9 cellular contexts compared by ENCODE assay signal in genomic region chr16:83802135-83802534, GRCh38. TPM values are rescaled to one million over a fixed set of nuclear protein-coding genes. Genes with fewer than 3 reads are reported as not detected.
DNase-seq lines count a peak whose midpoint lies in the region; ATAC-seq, FAIRE-seq and TF ChIP-seq lines count a peak whose summit lies in the region.
"Had no signal": no experiment of that assay in that cellular context is flagged by ENCODE, and none has a peak within 500 bp of the region (broad histone marks: within the 10 kb centered on the region; RNA-seq: fewer than 3 reads in every experiment).

No MANE protein-coding gene starts in this region.

- no peaks in the 10 kb centered on the region for H3K36me3 ChIP-seq in liver (ENCODE audit: control insufficient read depth in 4 of 4, insufficient read depth in 3 of 4, low read depth in 1 of 4, low read length in 3 of 4)
- no peaks in the 10 kb centered on the region for H3K36me3 ChIP-seq in HepG2 (replicated peaks in 1 of 2; ENCODE audit: control insufficient read depth in 1 of 2, insufficient read depth in 2 of 2, low read length in 2 of 2)
- H3K36me3 ChIP-seq in iPS-18a (ENCODE audit: control insufficient read depth, low read depth, low read length) = no peaks in the 10 kb centered on the region
- no peaks in the 10 kb centered on the region for H3K36me3 ChIP-seq in H7 (replicated peaks; ENCODE audit: control insufficient read depth, insufficient read depth, low read length)

- H3K36me3 Mint-ChIP-seq in WTC11 = no peaks in the 10 kb centered on the region

- H3K9me3 ChIP-seq in liver (ENCODE audit: control insufficient read depth in 4 of 4, low read length in 3 of 4) (no peaks in the 10 kb centered on the region), HepG2 (ENCODE audit: low read length) (no peaks in the 10 kb centered on the region), iPS-18a (ENCODE audit: control insufficient read depth, low read depth, low read length) (no peaks in the 10 kb centered on the region)

- TF ChIP-seq CTCF in liver (IDR thresholded peaks at IDR 0.05; ENCODE audit: low read depth, low read length, missing input control) (no peak), HepG2 (CRISPR knock-in tag; IDR thresholded peaks at IDR 0.05) (no peak), WTC11 (IDR thresholded peaks at IDR 0.05) (no peak)

- no peak overlapping the region for H2AFZ ChIP-seq in HepG2 (ENCODE audit: low read length)

- no peaks in the 10 kb centered on the region for H3K9me3 Mint-ChIP-seq in WTC11

- peak overlapping the region in 1 of 2 donors; percentile 44 for H3K9ac ChIP-seq in liver (ENCODE audit: low read depth in 1 of 2, low read length in 2 of 2)
- no peak overlapping the region for H3K9ac ChIP-seq in HepG2 (ENCODE audit: insufficient read depth, low read depth, low read length)
- H3K9ac ChIP-seq in iPS-18a (ENCODE audit: low read length) = peak overlapping the region; percentile 29

- TF ChIP-seq POLR2A in HepG2 (IDR thresholded peaks at IDR 0.05; ENCODE audit: insufficient read depth in 1 of 2, low read depth in 2 of 2, low read length in 2 of 2) = no peak

- CTCF ChIA-PET in HepG2 (lab: Yijun Ruan, JAX; ENCODE audit: low intra/inter-chr PET ratio, low total read pairs) = no interaction called here
- CTCF ChIA-PET in WTC11 (lab: Charles Lee) = no interaction called here

- in situ Hi-C loops in HepG2 (cut with HindIII; ENCODE audit: extremely low pct_ligation_motif_present, low pct_unique_long_range_greater_than_20kb) = no loop called here

- WGBS in liver = 15% methylated on average over 6 of the region's 6 CpGs
- WGBS in HepG2 (ENCODE audit: low lambda C conversion rate) = 14% methylated on average over 6 of the region's 6 CpGs

- no peaks in the 10 kb centered on the region for H4K20me1 ChIP-seq in HepG2 (ENCODE audit: insufficient read depth, low read length)

- TF ChIP-seq RAD21 in liver (IDR thresholded peaks at IDR 0.05) (peak; percentile 11 to 29), HepG2 (CRISPR knock-in tag; IDR thresholded peaks at IDR 0.05) (no peak)

- H3K27me3 ChIP-seq in liver (ENCODE audit: control insufficient read depth in 4 of 4, insufficient read depth in 4 of 4, low read length in 3 of 4) (peaks cover 0 to 3% (median under 1%) of the 10 kb centered on the region in 4 donors), HepG2 (ENCODE audit: control insufficient read depth in 1 of 2, insufficient read depth in 2 of 2, low read length in 2 of 2) (peaks cover 0 to 24% of the 10 kb centered on the region in 2 experiments; a peak in 3 of 5 replicates), iPS-18a (ENCODE audit: control insufficient read depth, insufficient read depth, low read length) (no peaks in the 10 kb centered on the region), H7 (ENCODE audit: control insufficient read depth, insufficient read depth, low read length) (no peaks in the 10 kb centered on the region)

- H3K4me1 ChIP-seq in liver (ENCODE audit: control insufficient read depth in 4 of 4, insufficient read depth in 4 of 4, low read length in 3 of 4) (peaks cover 0 to 3% (median 0%) of the 10 kb centered on the region in 4 donors), HepG2 (ENCODE audit: insufficient read depth, low read length) (peaks cover 13% of the 10 kb centered on the region), iPS-18a (ENCODE audit: control insufficient read depth, low read depth, low read length) (peaks cover 12% of the 10 kb centered on the region)

- TF ChIP-seq EP300 in HepG2 (IDR thresholded peaks at IDR 0.05; ENCODE audit: low read depth in 2 of 2, low read length in 2 of 2) (no peak), HepG2 (CRISPR knock-in tag; IDR thresholded peaks at IDR 0.05; ENCODE audit: borderline replicate concordance) (no peak)

- BruUV-seq in HepG2 (replicated peaks; lab: Mats Ljungman, UMichigan) = no TSS peak

- intact Hi-C loops in HepG2 (cut with micrococcal nuclease; ENCODE audit: unreplicated experiment) = no loop called here

- no peak for DNase-seq in HepG2 (ENCODE audit: low spot score)
- DNase-seq in WTC11 (ENCODE audit: low spot score) = no peak
- no peak for DNase-seq in NCI-H524 (lab: John Stamatoyannopoulos, UW)
- no peak for DNase-seq in NCI-H1417 treated with DMSO at 0.1 percent for 48 hours (lab: John Stamatoyannopoulos, UW)
- DNase-seq in H7 = no peak
- DNase-seq: SW 1271 had no signal

- POLR2A ChIA-PET in HepG2 (lab: Yijun Ruan, JAX) = no interaction called here
- POLR2A ChIA-PET in WTC11 (lab: Charles Lee) = no interaction called here

- ATAC-seq in HepG2 (no peak), WTC11 (peak; percentile 59), HG02870 (IDR thresholded peaks at IDR 0.05; ENCODE audit: unreplicated experiment) (no peak)

- H3K4me2 ChIP-seq in HepG2 (ENCODE audit: low read depth, low read length) = no peak overlapping the region

- H3K4me3 Mint-ChIP-seq in WTC11 = 0 out of 2 replicates have a peak overlapping the region, but pooled peaks have one; percentile 16

- peaks cover 54% of the 10 kb centered on the region for H3K4me1 Mint-ChIP-seq in WTC11

- no peaks in the 10 kb centered on the region for H3K79me2 ChIP-seq in HepG2 (ENCODE audit: insufficient read depth, low read length)

- 0 out of 2 replicates have a peak, but pooled peaks cover 2% of the 10 kb centered on the region for H3K27me3 Mint-ChIP-seq in WTC11 (ENCODE audit: low read depth)

- no peak for FAIRE-seq in HepG2 (lab: Jason Lieb, UNC)

- H3K4me3 ChIP-seq in liver (ENCODE audit: low read depth in 1 of 3, low read length in 3 of 3) = peak overlapping the region in 1 of 3 donors; percentile 32
- H3K4me3 ChIP-seq in HepG2 (replicated peaks in 1 of 3; ENCODE audit: insufficient read depth in 1 of 3, low read depth in 2 of 3, low read length in 3 of 3) = no peak overlapping the region
- peak overlapping the region; percentile 7 for H3K4me3 ChIP-seq in iPS-18a (ENCODE audit: low read length)
- no peak overlapping the region for H3K4me3 ChIP-seq in H7 (ENCODE audit: insufficient read depth, low read depth, low read length)

- H3K27ac ChIP-seq in liver (ENCODE audit: low read depth in 1 of 2, low read length in 2 of 2) (peak overlapping the region in 1 of 2 donors; percentile 57), HepG2 (ENCODE audit: extremely low read length, insufficient read depth, low read length) (no peak overlapping the region), iPS-18a (ENCODE audit: low read length) (no peak overlapping the region)

- H3K27ac Mint-ChIP-seq in WTC11 = peak overlapping the region; percentile 93

TF ChIP-seq in liver, 16 proteins besides CTCF, POLR2A, EP300 and RAD21 (continues in another document):
- TF ChIP-seq FOXA1 (IDR thresholded peaks at IDR 0.05) (no peak), HNF4G (IDR thresholded peaks at IDR 0.05) (no peak), RXRA (IDR thresholded peaks at IDR 0.05) (no peak), JUND (IDR thresholded peaks at IDR 0.05) (no peak), ATF3 (IDR thresholded peaks at IDR 0.05) (no peak)

TF ChIP-seq in HepG2, 621 proteins besides CTCF, POLR2A, EP300 and RAD21 (continues in another document):
- TF ChIP-seq ZBTB8A (CRISPR knock-in tag; IDR thresholded peaks at IDR 0.05; ENCODE audit: borderline replicate concordance, low read depth) (no peak), GPN1 (CRISPR knock-in tag; IDR thresholded peaks at IDR 0.05; ENCODE audit: borderline replicate concordance) (no peak), NFRKB (IDR thresholded peaks at IDR 0.05) (no peak), KMT2A (CRISPR knock-in tag; IDR thresholded peaks at IDR 0.05) (no peak), ZNF17 (CRISPR knock-in tag; IDR thresholded peaks at IDR 0.05) (no peak), DNMT1 (CRISPR knock-in tag; IDR thresholded peaks at IDR 0.05) (no peak)

TF ChIP-seq in WTC11, 78 proteins besides CTCF, POLR2A, EP300 and RAD21 (continues in another document):
- TF ChIP-seq ERG (CRISPR knock-in tag; IDR thresholded peaks at IDR 0.05) = no peak

RNA-seq across cellular contexts. Expression of gene HSBP1, which starts 5.6 kb away (rescaled TPM):
- 10 to 100 TPM in 1 of 2 donors, 1 to 10 TPM in 1; 5.1 to 57.2 TPM for total RNA-seq in liver
- 100 to 1,000 TPM in 1 of 2 donors, 10 to 100 TPM in 1; 19.4 to 106 TPM for polyA plus RNA-seq in liver
- total RNA-seq in HepG2 (2016; rRNA removed; fragmentation: Illumina TruSeq; extraction: Trizol) = 292 and 469 TPM in 2 replicates
- 90.0 and 120 TPM in 2 replicates for total RNA-seq in HepG2 (2016; cell fraction: cytosol; rRNA removed; fragmentation: Illumina TruSeq; extraction: Trizol; ENCODE audit: low read depth)
- 306 and 489 TPM in 2 replicates for total RNA-seq in HepG2 (2016; cell fraction: insoluble cytoplasmic fraction; rRNA removed; fragmentation: Illumina TruSeq; extraction: Trizol)
- total RNA-seq in HepG2 (2016; cell fraction: membrane; rRNA removed; fragmentation: Illumina TruSeq; extraction: Trizol) = 174 and 189 TPM in 2 replicates
- 120 and 128 TPM in 2 replicates for total RNA-seq in HepG2 (2016; cell fraction: nucleus; rRNA removed; fragmentation: Illumina TruSeq; extraction: Trizol)
- 209 and 249 TPM in 2 replicates for polyA plus RNA-seq in HepG2 (2011; rRNA removed)
- 65.8 and 77.6 TPM in 2 replicates for polyA plus RNA-seq in HepG2 (2011; cell fraction: cytosol; rRNA removed)
- 38.6 and 45.2 TPM in 2 replicates for polyA plus RNA-seq in HepG2 (2011; cell fraction: nucleus; rRNA removed)
- 219 and 268 TPM in 2 replicates for polyA plus RNA-seq in HepG2 (2012)
- 132 and 186 TPM in 2 replicates for polyA plus RNA-seq in HepG2 (2016; cell fraction: cytosol; fragmentation: Illumina TruSeq; extraction: Trizol; ENCODE audit: low read depth)
- 432 and 474 TPM in 2 replicates for polyA plus RNA-seq in HepG2 (2016; cell fraction: insoluble cytoplasmic fraction; fragmentation: Illumina TruSeq; extraction: Trizol; ENCODE audit: low read depth)
- polyA plus RNA-seq in HepG2 (2016; cell fraction: membrane; fragmentation: Illumina TruSeq; extraction: Trizol; ENCODE audit: low read depth) = 169 and 214 TPM in 2 replicates
- polyA plus RNA-seq in HepG2 (2016; cell fraction: nucleus; fragmentation: Illumina TruSeq; extraction: Trizol; ENCODE audit: insufficient read depth, low read depth) = 174 and 214 TPM in 2 replicates
- polyA minus RNA-seq in HepG2 (2011; rRNA and poly(A)+ RNA removed; ENCODE audit: low replicate concordance) = 34.2 and 39.9 TPM in 2 replicates
- polyA minus RNA-seq in HepG2 (2011; cell fraction: cytosol; rRNA and poly(A)+ RNA removed) = 36.2 and 37.8 TPM in 2 replicates
- polyA minus RNA-seq in HepG2 (2011; cell fraction: nucleus; rRNA and poly(A)+ RNA removed) = 26.5 and 28.5 TPM in 2 replicates
- 197 to 237 TPM (median 229 TPM) in 3 replicates for total RNA-seq in WTC11 (2021)
- 104 and 124 TPM in 2 replicates for total RNA-seq in H7 (2014; rRNA removed; shearing (Covaris generic))
